ENCODE assay signal across 1 cellular context in genomic region chr4:87785858-87786509, GRCh38.
TF ChIP-seq lines count a peak whose summit lies in the region.

No MANE protein-coding gene starts in this region.

TF ChIP-seq in K562, 482 proteins besides CTCF, POLR2A, EP300 and RAD21 (continued from another document and continues in another):
- no peak for TF ChIP-seq ZFP91 (CRISPR knock-in tag; IDR thresholded peaks at IDR 0.05)
- peak; percentile 51; the same call in 1 of the 2 replicates for TF ChIP-seq ARID1B (IDR thresholded peaks at IDR 0.05)
- TF ChIP-seq MAZ (CRISPR knock-in tag; conservative IDR thresholded peaks at IDR 0.05 in 1 of 2, IDR thresholded peaks at IDR 0.05 in 1 of 2): no peak
- TF ChIP-seq SMAD3 (CRISPR knock-in tag; conservative IDR thresholded peaks at IDR 0.05): no peak
- peak; percentile 62 for TF ChIP-seq CBFA2T3 (IDR thresholded peaks at IDR 0.05)
- TF ChIP-seq ZNF398 (CRISPR knock-in tag; IDR thresholded peaks at IDR 0.05): no peak
- TF ChIP-seq BCOR (IDR thresholded peaks at IDR 0.05): no peak
- no peak for TF ChIP-seq NFIX (CRISPR knock-in tag; IDR thresholded peaks at IDR 0.05; ENCODE audit: low read depth)
- no peak for TF ChIP-seq SETDB1 (IDR thresholded peaks at IDR 0.05; ENCODE audit: low read length)
- TF ChIP-seq DEAF1 (CRISPR knock-in tag; IDR thresholded peaks at IDR 0.05): no peak
- 0 out of 2 replicates have a peak, but pooled peaks have one; percentile 41 for TF ChIP-seq TEAD4 (IDR thresholded peaks at IDR 0.05; ENCODE audit: low read length)
- TF ChIP-seq TEAD4 (CRISPR knock-in tag; IDR thresholded peaks at IDR 0.05; ENCODE audit: borderline replicate concordance): no peak
- no peak for TF ChIP-seq ZNF133 (CRISPR knock-in tag; IDR thresholded peaks at IDR 0.05)
- no peak for TF ChIP-seq JUND (IDR thresholded peaks at IDR 0.05; ENCODE audit: borderline replicate concordance, low read depth, low read length)
- TF ChIP-seq JUND (tag; IDR thresholded peaks at IDR 0.05; ENCODE audit: borderline replicate concordance, low read depth, low read length): no peak
- TF ChIP-seq ZNF253 (CRISPR knock-in tag; conservative IDR thresholded peaks at IDR 0.05): no peak
- TF ChIP-seq SUPT5H (IDR thresholded peaks at IDR 0.05): no peak
- TF ChIP-seq MGA (IDR thresholded peaks at IDR 0.05): no peak
- no peak for TF ChIP-seq SP1 (CRISPR knock-in tag; IDR thresholded peaks at IDR 0.05)
- TF ChIP-seq SP2 (IDR thresholded peaks at IDR 0.05; ENCODE audit: extremely low read depth, low read depth, low read length, poor library complexity, severe bottlenecking): no peak
- TF ChIP-seq HMGN3 (IDR thresholded peaks at IDR 0.05; ENCODE audit: borderline replicate concordance, extremely low read depth, insufficient read length, low read depth, low read length): no peak
- TF ChIP-seq CCAR2 (IDR thresholded peaks at IDR 0.05; ENCODE audit: low read depth, low read length): no peak
- no peak for TF ChIP-seq HMG20B (CRISPR knock-in tag; IDR thresholded peaks at IDR 0.05)
- no peak for TF ChIP-seq AFF1 (IDR thresholded peaks at IDR 0.05; ENCODE audit: low read depth in 1 of 2, partially characterized antibody in 2 of 2)
- no peak for TF ChIP-seq EZH2 (IDR thresholded peaks at IDR 0.05; ENCODE audit: borderline replicate concordance, low read depth, low read length)
- TF ChIP-seq CBFA2T2 (conservative IDR thresholded peaks at IDR 0.05): peak; percentile 29; the same call in 1 of the 2 replicates
- TF ChIP-seq UBTF (IDR thresholded peaks at IDR 0.05; ENCODE audit: borderline replicate concordance in 1 of 2, low read depth in 2 of 2, low read length in 2 of 2): no peak
- peak; percentile 26; the same call in 1 of the 2 replicates for TF ChIP-seq TCF3 (CRISPR knock-in tag; IDR thresholded peaks at IDR 0.05)
- no peak for TF ChIP-seq FOS (IDR thresholded peaks at IDR 0.05; ENCODE audit: extremely low read depth, insufficient read length)
- no peak for TF ChIP-seq IRF2 (CRISPR knock-in tag; IDR thresholded peaks at IDR 0.05)
- no peak for TF ChIP-seq ZNF699 (CRISPR knock-in tag; IDR thresholded peaks at IDR 0.05; ENCODE audit: insufficient replicate concordance)
- no peak for TF ChIP-seq ZNF766 (CRISPR knock-in tag; conservative IDR thresholded peaks at IDR 0.05)
- TF ChIP-seq ZNF764 (CRISPR knock-in tag; IDR thresholded peaks at IDR 0.05; ENCODE audit: low read depth): no peak
- TF ChIP-seq MXI1 (IDR thresholded peaks at IDR 0.05; ENCODE audit: low read depth, low read length): no peak
- TF ChIP-seq MYNN (IDR thresholded peaks at IDR 0.05): peak; percentile 18; the same call in 1 of the 2 replicates
- TF ChIP-seq MYNN (CRISPR knock-in tag; IDR thresholded peaks at IDR 0.05): no peak
- TF ChIP-seq ETV6 (IDR thresholded peaks at IDR 0.05; ENCODE audit: borderline replicate concordance in 1 of 2, low read depth in 2 of 2, low read length in 1 of 2): no peak
- no peak for TF ChIP-seq ETV6 (CRISPR knock-in tag; IDR thresholded peaks at IDR 0.05; ENCODE audit: borderline replicate concordance)
- TF ChIP-seq SNRNP70 (optimal IDR thresholded peaks at IDR 0.05; ENCODE audit: low read depth, low read length): no peak
- TF ChIP-seq ZFP36 (IDR thresholded peaks at IDR 0.05; ENCODE audit: low read depth, low read length, partially characterized antibody): no peak
- peak; percentile 43; the same call in 1 of the 2 replicates for TF ChIP-seq TAL1 (IDR thresholded peaks at IDR 0.05)
